Comparison of ENCODE assay signal across 8 cellular contexts in the genomic region with DNA sequence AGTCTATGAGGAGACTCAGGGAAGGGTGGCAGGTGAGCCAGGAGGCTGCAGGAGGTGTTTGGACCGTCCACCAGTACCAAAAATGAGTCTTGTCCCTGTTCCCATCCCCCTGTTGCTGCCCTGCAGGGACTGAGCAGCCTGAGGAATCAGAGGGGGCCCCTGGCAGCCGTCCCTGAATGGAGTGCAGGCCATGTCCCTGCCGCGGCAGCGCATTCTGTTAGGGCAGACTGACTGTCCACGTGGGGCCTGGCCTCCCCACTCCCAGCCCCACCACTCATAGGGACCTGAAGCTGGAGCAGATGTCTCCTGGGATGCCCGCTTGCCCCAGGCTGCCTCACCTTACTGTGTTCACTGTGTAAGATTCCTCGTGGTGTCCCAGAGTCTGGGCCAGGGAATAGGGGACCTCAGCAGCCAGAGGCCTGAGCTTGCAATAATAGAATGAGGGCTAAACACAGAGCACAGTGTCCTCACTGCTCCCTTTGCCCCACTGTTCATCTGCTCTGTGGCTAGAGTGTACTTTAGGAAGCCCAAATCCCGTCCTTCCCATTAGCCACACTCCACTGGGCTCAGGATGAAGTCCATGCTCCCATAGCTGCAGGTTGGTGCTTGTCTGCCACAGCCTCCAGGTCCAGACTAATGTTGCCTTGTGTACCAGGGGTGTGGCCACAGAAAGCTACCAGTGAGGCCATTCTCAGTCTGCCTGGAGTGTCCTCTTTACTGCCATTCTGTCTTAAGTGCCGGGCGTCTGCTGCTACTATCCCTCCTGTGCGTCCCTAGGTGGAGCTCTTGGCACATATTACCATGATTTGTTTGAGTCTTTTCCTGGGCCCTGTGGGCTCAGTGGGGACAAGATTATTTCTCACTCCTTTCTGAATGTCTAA.
DNase-seq lines count a peak whose midpoint lies in the region; ATAC-seq and TF ChIP-seq lines count a peak whose summit lies in the region.

No MANE protein-coding gene starts in this region.

- H3K27ac ChIP-seq in sigmoid colon = no peak overlapping the region

- H3K9me3 ChIP-seq in sigmoid colon = no peaks in the 10 kb centered on the region

- 66 to 73% methylated on average over 12 of the region's 12 CpGs for WGBS in sigmoid colon, 2 donors

- in situ Hi-C loops in ACHN (cut with HindIII; ENCODE audit: low pct_ligation_motif_present, low pct_unique_long_range_greater_than_20kb, low sequenced_read_pairs) = no loop called here

- peaks cover 0 to 40% (median 25%) of the 10 kb centered on the region in 4 donors for H3K36me3 ChIP-seq in sigmoid colon

- no peaks in the 10 kb centered on the region for H3K27me3 ChIP-seq in sigmoid colon

- H3K4me3 ChIP-seq in sigmoid colon = no peak overlapping the region

- DNase-seq in ACHN (peak; percentile 59), GM10266 (ENCODE audit: extremely low spot score) (peak; percentile 56), NCI-H187 (lab: John Stamatoyannopoulos, UW) (peak; percentile 69 to 85), SW480 (ENCODE audit: low spot score) (peak; percentile 63), germinal center (ENCODE audit: low spot score) (peak; percentile 21), renal cortical epithelial cell (ENCODE audit: low read depth) (peak; percentile 61), sigmoid colon (no peak)

- H3K4me1 ChIP-seq in sigmoid colon = no peaks in the 10 kb centered on the region

- intact Hi-C loops in sigmoid colon (cut with DNase I) = no loop called here

- TF ChIP-seq CTCF in GM10266 (IDR thresholded peaks at IDR 0.05; ENCODE audit: control insufficient read depth, insufficient read depth, low read depth, missing control alignments) (peak; percentile 53), sigmoid colon (IDR thresholded peaks at IDR 0.05) (no peak)

- no peak for TF ChIP-seq EP300 in sigmoid colon (IDR thresholded peaks at IDR 0.05)

- no peak for TF ChIP-seq POLR2A in sigmoid colon (IDR thresholded peaks at IDR 0.05)

- ATAC-seq in HG02623 (IDR thresholded peaks at IDR 0.05; ENCODE audit: unreplicated experiment) = no peak
